Comparison of ENCODE assay signal across 1 cellular context in the genomic region with DNA sequence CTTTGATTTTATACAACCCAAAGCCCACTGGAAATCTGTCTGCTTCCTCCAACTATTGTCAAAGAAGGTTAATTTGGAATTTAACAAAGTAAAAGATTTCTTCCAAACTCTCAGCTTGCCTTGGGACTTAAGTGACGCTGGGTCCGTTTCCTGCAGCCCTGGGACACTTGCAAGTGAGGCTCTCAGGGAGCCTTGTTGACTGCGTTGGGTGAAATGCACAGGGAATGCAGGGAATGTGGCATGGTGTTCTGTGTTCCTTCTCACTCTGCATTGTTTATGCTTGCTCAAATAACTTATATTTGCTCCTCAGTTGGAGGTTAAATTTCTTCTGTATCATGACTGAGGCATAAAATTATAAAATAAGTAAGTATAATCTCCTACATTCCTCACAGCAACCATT.
TF ChIP-seq lines count a peak whose summit lies in the region.

No MANE protein-coding gene starts in this region.

TF ChIP-seq in H1, 55 proteins besides CTCF, POLR2A, EP300 and RAD21:
- TF ChIP-seq ASH2L (IDR thresholded peaks at IDR 0.05; ENCODE audit: low read length) (peak; percentile 37), TEAD4 (IDR thresholded peaks at IDR 0.05; ENCODE audit: low read depth, low read length) (peak; percentile 94), CTBP2 (IDR thresholded peaks at IDR 0.05; ENCODE audit: borderline replicate concordance, insufficient read depth, insufficient read length, low read length) (no peak), JUN (IDR thresholded peaks at IDR 0.05; ENCODE audit: low read depth, low read length) (0 out of 2 replicates have a peak, but pooled peaks have one; percentile 1)
